21 cellular contexts compared by ENCODE assay signal in genomic region chr6:143591441-143591840, GRCh38.
DNase-seq lines count a peak whose midpoint lies in the region; ATAC-seq, FAIRE-seq and TF ChIP-seq lines count a peak whose summit lies in the region.
"Had no signal": no experiment of that assay in that cellular context is flagged by ENCODE, and none has a peak within 500 bp of the region (broad histone marks: within the 10 kb centered on the region; RNA-seq: fewer than 3 reads in every experiment).

No MANE protein-coding gene starts in this region.

- DNase-seq in IMR-90 (no peak), H1 (ENCODE audit: low read depth in 1 of 2, low spot score in 2 of 2) (no peak), NCI-H510A treated with DMSO at 0.1 percent for 48 hours (lab: John Stamatoyannopoulos, UW) (no peak)
- DNase-seq in stimulated activated effector memory CD8-positive, alpha-beta T cell treated with anti-CD3 and anti-CD28 coated beads, Interleukin-12 subunit alpha, Interleukin-12 subunit beta, amount 100 ng/mL, for 72 hours (ENCODE audit: low spot score in 2 of 2) = no peak
- DNase-seq in activated CD4-positive, alpha-beta T cell treated with anti-CD3 and anti-CD28 coated beads, Interleukin-2, amount 50 U/mL, for 4 hours = no peak
- DNase-seq: AML-193; Caco-2; Calu3; CD4-positive, alpha-beta T cell; CD8-positive, alpha-beta T cell; DMS79 treated with DMSO at 0.1 percent for 48 hours; GF-D8 had no signal

- H2BK15ac ChIP-seq in IMR-90 (ENCODE audit: low read depth, low read length) (no peak overlapping the region), H1 (ENCODE audit: low read length) (0 out of 2 replicates have a peak overlapping the region, but pooled peaks have one; percentile 25)

- dilution Hi-C loops in IMR-90 (cut with HindIII; ENCODE audit: low sequenced_read_pairs, unreplicated experiment) = no loop called here

- H3K79me2 ChIP-seq in H1 (ENCODE audit: control insufficient read depth in 1 of 2, insufficient read depth in 2 of 2, low read length in 2 of 2) = no peaks in the 10 kb centered on the region

- H3K36me3 ChIP-seq in IMR-90 (ENCODE audit: control insufficient read depth, insufficient read depth, low read length) (no peaks in the 10 kb centered on the region), H1 (ENCODE audit: control insufficient read depth in 2 of 4, insufficient read depth in 4 of 4, low read length in 3 of 4) (no peaks in the 10 kb centered on the region)

- no peak for ATAC-seq in IMR-90 (ENCODE audit: low read depth)
- ATAC-seq in stimulated activated effector memory CD8-positive, alpha-beta T cell treated with anti-CD3 and anti-CD28 coated beads, Interleukin-12 subunit alpha, Interleukin-12 subunit beta, amount 100 ng/mL, for 72 hours = no peak
- ATAC-seq: A549; CD8-positive, alpha-beta T cell had no signal

- TF ChIP-seq POLR2A in IMR-90 (IDR thresholded peaks at IDR 0.05; ENCODE audit: low read depth, low read length) (no peak), H1 (IDR thresholded peaks at IDR 0.05; ENCODE audit: control extremely low read depth in 1 of 2, low read depth in 2 of 2, low read length in 2 of 2) (no peak)

- peak overlapping the region; percentile 65; the same call in 1 of the 2 replicates for H2BK12ac ChIP-seq in H1 (ENCODE audit: low read depth, low read length)

- H3K4me3 Mint-ChIP-seq in stimulated activated effector memory CD8-positive, alpha-beta T cell treated with anti-CD3 and anti-CD28 coated beads, Interleukin-12 subunit alpha, Interleukin-12 subunit beta, amount 100 ng/mL, for 72 hours = no peak overlapping the region
- H3K4me3 Mint-ChIP-seq: B cell; CD4-positive, alpha-beta T cell; CD8-positive, alpha-beta T cell had no signal

- H4K20me1 ChIP-seq in IMR-90 (ENCODE audit: insufficient read depth, low read length) (no peaks in the 10 kb centered on the region), H1 (replicated peaks in 1 of 2; ENCODE audit: control insufficient read depth in 1 of 2, insufficient read depth in 2 of 2, low read length in 2 of 2) (no peaks in the 10 kb centered on the region)
- H4K20me1 ChIP-seq: BLaER1 treated with 17β-estradiol and CSF1 and Interleukin-3, amounts not matched to agents 10 nM and 100 nM had no signal

- H3K36me3 Mint-ChIP-seq in stimulated activated effector memory CD8-positive, alpha-beta T cell treated with anti-CD3 and anti-CD28 coated beads, Interleukin-12 subunit alpha, Interleukin-12 subunit beta, amount 100 ng/mL, for 72 hours = no peaks in the 10 kb centered on the region
- H3K36me3 Mint-ChIP-seq: CD8-positive, alpha-beta T cell had no signal

- H3K4ac ChIP-seq in IMR-90 (ENCODE audit: low read depth, low read length) (0 out of 2 replicates have a peak overlapping the region, but pooled peaks have one; percentile 16), H1 (replicated peaks; ENCODE audit: insufficient read length, low read depth, low read length) (no peak overlapping the region)

- H2BK120ac ChIP-seq in IMR-90 (ENCODE audit: low read depth, low read length) (no peak overlapping the region), H1 (replicated peaks; ENCODE audit: low read depth, low read length) (no peak overlapping the region)

- no peak overlapping the region for H2AK9ac ChIP-seq in IMR-90 (replicated peaks; ENCODE audit: low read depth, low read length, poor library complexity)

- H3K27ac Mint-ChIP-seq in stimulated activated effector memory CD8-positive, alpha-beta T cell treated with anti-CD3 and anti-CD28 coated beads, Interleukin-12 subunit alpha, Interleukin-12 subunit beta, amount 100 ng/mL, for 72 hours = peak overlapping the region; percentile 32
- H3K27ac Mint-ChIP-seq: B cell; CD4-positive, alpha-beta T cell; CD8-positive, alpha-beta T cell had no signal

- no peak overlapping the region for H2AFZ ChIP-seq in IMR-90 (replicated peaks; ENCODE audit: low read length, poor library complexity)
- H2AFZ ChIP-seq in H1 (ENCODE audit: low read length) = no peak overlapping the region

- POLR2A ChIA-PET in IMR-90 (lab: Charles Lee; ENCODE audit: unreplicated experiment) (no interaction called here), H1 (lab: Charles Lee; ENCODE audit: partially characterized antibody) (no interaction called here)

- no peaks in the 10 kb centered on the region for H3K9me3 Mint-ChIP-seq in stimulated activated effector memory CD8-positive, alpha-beta T cell treated with anti-CD3 and anti-CD28 coated beads, Interleukin-12 subunit alpha, Interleukin-12 subunit beta, amount 100 ng/mL, for 72 hours
- H3K9me3 Mint-ChIP-seq: CD4-positive, alpha-beta T cell; CD8-positive, alpha-beta T cell had no signal

- TF ChIP-seq RAD21 in IMR-90 (IDR thresholded peaks at IDR 0.05; ENCODE audit: low read length) (no peak), H1 (IDR thresholded peaks at IDR 0.05 in 1 of 2, conservative IDR thresholded peaks at IDR 0.05 in 1 of 2; ENCODE audit: low read depth in 2 of 2, low read length in 2 of 2) (no peak)

- intact Hi-C loops in IMR-90 (cut with micrococcal nuclease) = no loop called here

- H3K18ac ChIP-seq in IMR-90 (ENCODE audit: low read depth, low read length) (no peak overlapping the region), H1 (ENCODE audit: extremely low read depth, low read length) (no peak overlapping the region)

- peak overlapping the region; percentile 21; the same call in 1 of the 2 replicates for H2AK5ac ChIP-seq in IMR-90 (ENCODE audit: low read depth, low read length)
- peak overlapping the region; percentile 58; the same call in 1 of the 2 replicates for H2AK5ac ChIP-seq in H1 (ENCODE audit: low read depth, low read length)

- H4K8ac ChIP-seq in IMR-90 (ENCODE audit: low read depth in 2 of 2, low read length in 2 of 2) = no peak overlapping the region
- H4K8ac ChIP-seq in H1 (ENCODE audit: extremely low read depth, insufficient read depth, low read length) = no peak overlapping the region; the same call in 1 of the 2 replicates

- in situ Hi-C loops in IMR-90 (cut with MboI; ENCODE audit: low sequenced_read_pairs) = no loop called here

- H3K14ac ChIP-seq in IMR-90 (replicated peaks; ENCODE audit: low read depth, low read length) = no peak overlapping the region
- no peak overlapping the region for H3K14ac ChIP-seq in H1 (ENCODE audit: insufficient read length)

- H3K56ac ChIP-seq in IMR-90 (ENCODE audit: extremely low read depth, insufficient read depth, low read length) = no peak overlapping the region
- H3K56ac ChIP-seq in H1 (replicated peaks; ENCODE audit: insufficient read length, low read depth, low read length) = no peak overlapping the region

- no peak for TF ChIP-seq EP300 in H1 (IDR thresholded peaks at IDR 0.05; ENCODE audit: borderline replicate concordance in 1 of 2, low read depth in 2 of 2, low read length in 2 of 2)

- H2BK20ac ChIP-seq in IMR-90 (ENCODE audit: low read depth, low read length) (no peak overlapping the region), H1 (ENCODE audit: low read length) (0 out of 2 replicates have a peak overlapping the region, but pooled peaks have one; percentile 4)

- H3K4me3 ChIP-seq in IMR-90 (ENCODE audit: insufficient read depth, low read depth, low read length) (no peak overlapping the region), H1 (ENCODE audit: extremely low read depth in 1 of 4, insufficient read depth in 2 of 4, low read depth in 3 of 4, low read length in 4 of 4) (no peak overlapping the region)
- H3K4me3 ChIP-seq: A549; BLaER1 treated with 17β-estradiol and CSF1 and Interleukin-3, amounts not matched to agents 10 nM and 100 nM had no signal

- H4K91ac ChIP-seq in IMR-90 (ENCODE audit: insufficient read depth, low read depth, low read length) (no peak overlapping the region), H1 (replicated peaks; ENCODE audit: insufficient read length, low read length) (no peak overlapping the region)

- peaks cover 30% of the 10 kb centered on the region for H3K4me1 Mint-ChIP-seq in stimulated activated effector memory CD8-positive, alpha-beta T cell treated with anti-CD3 and anti-CD28 coated beads, Interleukin-12 subunit alpha, Interleukin-12 subunit beta, amount 100 ng/mL, for 72 hours
- H3K4me1 Mint-ChIP-seq: B cell had no signal

- no peak overlapping the region for H4K5ac ChIP-seq in IMR-90 (ENCODE audit: low read depth, low read length)
- H4K5ac ChIP-seq in H1 (ENCODE audit: insufficient read length, low read depth, low read length) = no peak overlapping the region

- H3K23ac ChIP-seq in IMR-90 (ENCODE audit: low read depth, low read length) = no peak overlapping the region
- H3K23ac ChIP-seq in H1 (ENCODE audit: insufficient read length) = no peak overlapping the region

- no TSS peak for BruUV-seq in IMR-90 (replicated peaks; lab: Mats Ljungman, UMichigan)

- CTCF ChIA-PET in IMR-90 (lab: Yijun Ruan, JAX) = no interaction called here
- CTCF ChIA-PET in H1 (lab: Charles Lee; ENCODE audit: partially characterized antibody) = interaction anchor here (0.5 to 1.5 kb wide), 25 partner anchors 9 to 446 kb away, joined by 3 to 8 read pairs (median 4); no protein-coding TSS in a partner anchor

- H2BK5ac ChIP-seq in IMR-90 (ENCODE audit: low read depth, low read length, poor library complexity, severe bottlenecking) (no peak overlapping the region), H1 (ENCODE audit: low read depth, low read length) (0 out of 2 replicates have a peak overlapping the region, but pooled peaks have one; percentile 27)

- H3K9ac ChIP-seq in IMR-90 (ENCODE audit: low read depth, low read length) = no peak overlapping the region
- H3K9ac ChIP-seq in H1 (replicated peaks in 1 of 4; ENCODE audit: extremely low read depth in 1 of 4, low read depth in 3 of 4, low read length in 3 of 4) = no peak overlapping the region
- H3K9ac ChIP-seq: BLaER1 treated with 17β-estradiol and CSF1 and Interleukin-3, amounts not matched to agents 10 nM and 100 nM had no signal

- H3K9me1 ChIP-seq in IMR-90 (ENCODE audit: insufficient read depth, low read length) = peaks cover 3% of the 10 kb centered on the region; the same call in 1 of the 2 replicates

- H3K23me2 ChIP-seq in H1 (ENCODE audit: low read depth, low read length) = no peaks in the 10 kb centered on the region

- H3K79me1 ChIP-seq in IMR-90 (ENCODE audit: low read depth in 1 of 2, low read length in 2 of 2) = peaks cover 0 to 8% of the 10 kb centered on the region in 2 experiments; a peak in 1 of 4 replicates
- no peaks in the 10 kb centered on the region for H3K79me1 ChIP-seq in H1 (ENCODE audit: low read depth, low read length)

- WGBS in IMR-90 (ENCODE audit: extremely low coverage in 2 of 2, insufficient read length in 1 of 2), 2 experiments = 100% methylated on average over 3 of the region's 4 CpGs; no CpG with 5 or more reads in 1 of the 2 experiments
- 97% methylated on average over 4 of the region's 4 CpGs; no CpG with 5 or more reads in 1 of the 2 experiments for WGBS in H1 (ENCODE audit: extremely low coverage in 1 of 2, insufficient coverage in 1 of 2, insufficient read length in 1 of 2, insufficient replicate concordance in 2 of 2, low coverage in 1 of 2, low lambda C conversion rate in 2 of 2, missing lambda C conversion rate in 1 of 2), 2 experiments

- no peaks in the 10 kb centered on the region for H3K27me3 ChIP-seq in IMR-90 (ENCODE audit: control insufficient read depth, insufficient read depth, low read length)
- no peaks in the 10 kb centered on the region for H3K27me3 ChIP-seq in H1 (replicated peaks in 1 of 4; ENCODE audit: control insufficient read depth in 3 of 4, extremely low read depth in 1 of 4, insufficient read depth in 3 of 4, low read length in 3 of 4)
- H3K27me3 ChIP-seq: BLaER1 treated with 17β-estradiol and CSF1 and Interleukin-3, amounts not matched to agents 10 nM and 100 nM had no signal

- no peaks in the 10 kb centered on the region for H3K9me3 ChIP-seq in IMR-90 (ENCODE audit: control insufficient read depth, insufficient read depth, low read length)
- H3K9me3 ChIP-seq in H1 (ENCODE audit: insufficient read depth in 2 of 2, low read depth in 1 of 2, low read length in 1 of 2) = no peaks in the 10 kb centered on the region
- H3K9me3 ChIP-seq: A549, Caco-2 had no signal

- no peak for FAIRE-seq in H1 (lab: Jason Lieb, UNC)
- FAIRE-seq: A549, D721Med, G401.6, GM12891, GM19239 had no signal

- no peak overlapping the region for H3K27ac ChIP-seq in IMR-90 (ENCODE audit: insufficient read depth, low read length)
- H3K27ac ChIP-seq in H1 (ENCODE audit: low read depth, low read length) = no peak overlapping the region
- H3K27ac ChIP-seq: 22Rv1; A549; BLaER1 treated with 17β-estradiol and CSF1 and Interleukin-3, amounts not matched to agents 10 nM and 100 nM; C4-2B had no signal

- no peak for TF ChIP-seq CTCF in IMR-90 (conservative IDR thresholded peaks at IDR 0.05; ENCODE audit: low read depth, low read length)
- TF ChIP-seq CTCF in H1 (IDR thresholded peaks at IDR 0.05; ENCODE audit: control extremely low read depth in 1 of 3, insufficient read depth in 1 of 3, low read depth in 1 of 3, low read length in 3 of 3) = no peak

- peaks cover 7% of the 10 kb centered on the region for H3K4me1 ChIP-seq in IMR-90 (ENCODE audit: control insufficient read depth, insufficient read depth, low read length)
- H3K4me1 ChIP-seq in H1 (replicated peaks in 1 of 4; ENCODE audit: control insufficient read depth in 3 of 4, insufficient read depth in 4 of 4, low read length in 3 of 4) = peaks cover 0 to 5% (median 1%) of the 10 kb centered on the region in 4 experiments; a peak in 3 of 7 replicates
- H3K4me1 ChIP-seq: A549; BLaER1 treated with 17β-estradiol and CSF1 and Interleukin-3, amounts not matched to agents 10 nM and 100 nM; Caco-2 had no signal

- H3K4me2 ChIP-seq in IMR-90 (ENCODE audit: low read depth, low read length) = no peak overlapping the region
- H3K4me2 ChIP-seq in H1 (ENCODE audit: insufficient read depth in 1 of 2, low read depth in 2 of 2, low read length in 2 of 2) = no peak overlapping the region
- H3K4me2 ChIP-seq: A549; BLaER1 treated with 17β-estradiol and CSF1 and Interleukin-3, amounts not matched to agents 10 nM and 100 nM had no signal
